Comparison of ENCODE assay signal across 8 cellular contexts in genomic region chr16:47143677-47144558, GRCh38. TPM values are rescaled to one million over a fixed set of nuclear protein-coding genes. Genes with fewer than 3 reads are reported as not detected.
DNase-seq lines count a peak whose midpoint lies in the region; ATAC-seq, FAIRE-seq and TF ChIP-seq lines count a peak whose summit lies in the region.

Gene NETO2 (minus strand): TSS chr16:47143945. CDS start chr16:47143612, 333 bp downstream.

- H3K27ac ChIP-seq in VCaP (peak within 1 kb of the TSS; percentile 79), mammary epithelial cell (ENCODE audit: insufficient read depth, low read depth, low read length) (peak within 1 kb of the TSS; percentile 70), keratinocyte (ENCODE audit: control insufficient read depth, insufficient read depth, low read length) (peak within 1 kb of the TSS; percentile 71)

- dilution Hi-C loops in mammary epithelial cell (cut with HindIII; ENCODE audit: low sequenced_read_pairs) (no loop called here), keratinocyte (cut with MboI; ENCODE audit: extremely low pct_ligation_motif_present, low sequenced_read_pairs) (no loop called here)

- H3K9ac ChIP-seq in mammary epithelial cell (ENCODE audit: insufficient read depth, low read length): peak within 1 kb of the TSS; percentile 74
- peak within 1 kb of the TSS; percentile 78 for H3K9ac ChIP-seq in keratinocyte (ENCODE audit: control insufficient read depth, extremely low read depth, insufficient read depth, low read length)

- CTCF ChIA-PET in mammary epithelial cell (lab: Charles Lee; ENCODE audit: low non-redundant PET): interaction anchor here (0.6 to 0.7 kb wide), 7 partner anchors 21 to 569 kb away, joined by 3 to 6 read pairs (median 4); no protein-coding TSS in a partner anchor

- H3K79me2 ChIP-seq in mammary epithelial cell (ENCODE audit: insufficient read depth, low read length): peaks cover 49% of the 10 kb centered on the region
- peaks cover 40% of the 10 kb centered on the region for H3K79me2 ChIP-seq in keratinocyte (ENCODE audit: control insufficient read depth, insufficient read depth, low read length)

- no peaks in the 10 kb centered on the region for H3K9me3 ChIP-seq in mammary epithelial cell (replicated peaks; ENCODE audit: insufficient read depth, low read length)
- no peaks in the 10 kb centered on the region for H3K9me3 ChIP-seq in keratinocyte (ENCODE audit: control insufficient read depth, low read depth, low read length)

- DNase-seq in DMS153 treated with DMSO at 0.1 percent for 48 hours (lab: John Stamatoyannopoulos, UW; ENCODE audit: unreplicated experiment) (peak; percentile 15), DMS153 (lab: John Stamatoyannopoulos, UW) (no peak), NCI-H1092 (lab: John Stamatoyannopoulos, UW) (peak; percentile 49), mammary epithelial cell (peak; percentile 58), keratinocyte (ENCODE audit: low read depth, low spot score) (no peak)
- peak; percentile 76 for DNase-seq in stimulated activated CD4-positive, alpha-beta T cell treated with anti-CD3 and anti-CD28 coated beads, Interleukin-15, amount 100 ng/mL, for 24 hours

- H3K27me3 ChIP-seq in mammary epithelial cell (ENCODE audit: insufficient read depth, low read length): no peaks in the 10 kb centered on the region
- no peaks in the 10 kb centered on the region for H3K27me3 ChIP-seq in keratinocyte (ENCODE audit: control insufficient read depth, extremely low read depth, insufficient read depth, low read length)

- intact Hi-C loops in mammary epithelial cell (cut with micrococcal nuclease): loop anchor here (1.0 to 5.0 kb wide), 5 partner anchors 289 to 1021 kb away; partner anchors contain the start of genes ITFG1 and PHKB

- H3K4me2 ChIP-seq in mammary epithelial cell (ENCODE audit: insufficient read depth, low read depth, low read length) (peak within 1 kb of the TSS; percentile 85), keratinocyte (ENCODE audit: control insufficient read depth, extremely low read depth, insufficient read depth, low read depth, low read length) (peak within 1 kb of the TSS; percentile 89)

- in situ Hi-C loops in mammary epithelial cell (cut with MboI; ENCODE audit: low sequenced_read_pairs in 2 of 2): loop anchor here in 1 of 2 donors (10.0 kb wide), 1 partner anchor 1021 kb away; no protein-coding TSS in a partner anchor

- H3K36me3 ChIP-seq in mammary epithelial cell (ENCODE audit: insufficient read depth, low read length) (no peaks in the 10 kb centered on the region), keratinocyte (ENCODE audit: control insufficient read depth in 2 of 2, extremely low read depth in 1 of 2, insufficient read depth in 2 of 2, low read length in 2 of 2) (no peaks in the 10 kb centered on the region)

- H2AFZ ChIP-seq in mammary epithelial cell (ENCODE audit: low read depth, low read length) (peak within 1 kb of the TSS; percentile 78), keratinocyte (ENCODE audit: control insufficient read depth, low read length) (peak within 1 kb of the TSS; percentile 69)

- H3K4me3 ChIP-seq in mammary epithelial cell (replicated peaks in 1 of 3; ENCODE audit: insufficient read depth in 1 of 3, low read depth in 2 of 3, low read length in 3 of 3) (peak within 1 kb of the TSS; percentile 68 to 78 (median 71)), keratinocyte (ENCODE audit: control insufficient read depth in 2 of 3, extremely low read depth in 1 of 3, insufficient read depth in 2 of 3, low read depth in 1 of 3, low read length in 3 of 3) (peak within 1 kb of the TSS; percentile 66 to 84 (median 68))

- no peak for FAIRE-seq in keratinocyte (lab: Jason Lieb, UNC)

- TF ChIP-seq CTCF in VCaP (conservative IDR thresholded peaks at IDR 0.05) (peak; percentile 54), mammary epithelial cell (conservative IDR thresholded peaks at IDR 0.05 in 1 of 2, IDR thresholded peaks at IDR 0.05 in 1 of 2; ENCODE audit: extremely low read depth in 1 of 2, insufficient read depth in 1 of 2, low read depth in 1 of 2, low read length in 2 of 2) (peak; percentile 22 to 64), keratinocyte (optimal IDR thresholded peaks at IDR 0.05 in 1 of 3, IDR thresholded peaks at IDR 0.05 in 1 of 3, conservative IDR thresholded peaks at IDR 0.05 in 1 of 3; ENCODE audit: extremely low read depth in 1 of 3, insufficient read depth in 2 of 3, low read length in 3 of 3) (peak; percentile 34 to 67 (median 50))

- 8% methylated on average over 8 of the region's 130 CpGs for WGBS in mammary epithelial cell (ENCODE audit: low coverage, missing lambda C conversion rate)

- H3K4me1 ChIP-seq in mammary epithelial cell (ENCODE audit: insufficient read depth, low read length) (peaks cover 20% of the 10 kb centered on the region), keratinocyte (ENCODE audit: control insufficient read depth, extremely low read depth, insufficient read depth, low read length) (peaks cover 25% of the 10 kb centered on the region)

- BruUV-seq in mammary epithelial cell (replicated peaks; lab: Mats Ljungman, UMichigan): no TSS peak

- no peaks in the 10 kb centered on the region for H4K20me1 ChIP-seq in mammary epithelial cell (ENCODE audit: insufficient read depth, low read length)
- no peaks in the 10 kb centered on the region for H4K20me1 ChIP-seq in keratinocyte (ENCODE audit: control insufficient read depth, extremely low read depth, insufficient read depth, low read length)

- peaks cover 2% of the 10 kb centered on the region for H3K9me1 ChIP-seq in keratinocyte (ENCODE audit: control insufficient read depth, extremely low read depth, insufficient read depth, low read length)

- peak; percentile 56 for ATAC-seq in HG02588 (IDR thresholded peaks at IDR 0.05; ENCODE audit: unreplicated experiment)

RNA-seq across cellular contexts. Expression of gene NETO2, which starts in this region (rescaled TPM):
- 10 to 100 TPM; 43.7 to 62.3 TPM for total RNA-seq in mammary epithelial cell
- polyA plus RNA-seq in mammary epithelial cell (88.9 TPM), keratinocyte (42.6 to 74.4 TPM (median 69.5 TPM) in 3 replicates)
- polyA minus RNA-seq in mammary epithelial cell (79.3 TPM), keratinocyte (28.6 to 54.2 TPM (median 47.4 TPM) in 3 replicates)
- 14.8 TPM for polyA plus RNA-seq in keratinocyte (2011; ENCODE audit: low read depth)
- polyA plus RNA-seq in keratinocyte (2011; cell fraction: cytosol; rRNA removed): 44.1 and 62.6 TPM in 2 replicates
- polyA plus RNA-seq in keratinocyte (2011; cell fraction: nucleus; rRNA removed): 48.3 and 50.3 TPM in 2 replicates
- polyA plus RNA-seq in keratinocyte (2012; ENCODE audit: low replicate concordance): 13.0 and 37.9 TPM in 2 replicates
- polyA minus RNA-seq in keratinocyte (2011; cell fraction: cytosol; rRNA and poly(A)+ RNA removed): 33.2 TPM
- 19.5 and 37.2 TPM in 2 replicates for polyA minus RNA-seq in keratinocyte (2011; cell fraction: nucleus; rRNA and poly(A)+ RNA removed)

Comparison
In these comparisons a context has a peak if more than half of its experiments do, and no peak if none do; other contexts are left out.
1. DNase-seq: peak in DMS153 treated with DMSO at 0.1 percent for 48 hours (single experiment), NCI-H1092 (single experiment), mammary epithelial cell (single experiment) and stimulated activated CD4-positive, alpha-beta T cell treated with anti-CD3 and anti-CD28 coated beads, Interleukin-15, amount 100 ng/mL, for 24 hours (single experiment); none in DMS153 (single experiment) and keratinocyte (single experiment).
2. Peak in every context shown above with its lines, with median percentiles within 50 percentile points of each other: H3K27ac ChIP-seq and CTCF ChIP-seq.